In genomic region chr1:247448107-247448778, GRCh38 we compare ENCODE assay signal across 9 cellular contexts. TPM values are rescaled to one million over a fixed set of nuclear protein-coding genes. Genes with fewer than 3 reads are reported as not detected.
A peak's percentile ranks its signal among the peaks of the same experiment; 100 is the strongest.
DNase-seq lines count a peak whose midpoint lies in the region; ATAC-seq and TF ChIP-seq lines count a peak whose summit lies in the region.
"Had no signal": no experiment of that assay in that cellular context is flagged by ENCODE, and none has a peak within 500 bp of the region (broad histone marks: within the 10 kb centered on the region; RNA-seq: fewer than 3 reads in every experiment).

No MANE protein-coding gene starts in this region.

- intact Hi-C loops in CD4-positive, alpha-beta T cell (cut with DNase I, micrococcal nuclease) = no loop called here

- H3K79me2 ChIP-seq in fibroblast of lung (ENCODE audit: control insufficient read depth, insufficient read depth, low read length) = no peaks in the 10 kb centered on the region

- H3K36me3 ChIP-seq in fibroblast of lung (ENCODE audit: control insufficient read depth, insufficient read depth, low read length) = no peaks in the 10 kb centered on the region

- peak overlapping the region; percentile 8 for H3K9ac ChIP-seq in fibroblast of lung (ENCODE audit: insufficient read depth, low read length)

- H3K4me1 Mint-ChIP-seq in CD4-positive, alpha-beta T cell (ENCODE audit: low read depth) = peaks cover 7% of the 10 kb centered on the region
- peaks cover 11% of the 10 kb centered on the region for H3K4me1 Mint-ChIP-seq in WTC11

- H3K27ac Mint-ChIP-seq in CD4-positive, alpha-beta T cell = no peak overlapping the region
- peak overlapping the region; percentile 67; the same call in 1 of the 2 replicates for H3K27ac Mint-ChIP-seq in WTC11

- no peak for TF ChIP-seq CTCF in CD4-positive, alpha-beta T cell (IDR thresholded peaks at IDR 0.05)
- TF ChIP-seq CTCF in WTC11 (IDR thresholded peaks at IDR 0.05) (no peak), fibroblast of lung (conservative IDR thresholded peaks at IDR 0.05 in 1 of 2, IDR thresholded peaks at IDR 0.05 in 1 of 2; ENCODE audit: low read depth in 1 of 2, low read length in 2 of 2) (peak in 1 of 2 donors; percentile 5)

- no peak overlapping the region for H3K27ac ChIP-seq in CD4-positive, alpha-beta T cell (ENCODE audit: low read depth, low read length)
- H3K27ac ChIP-seq in fibroblast of lung (ENCODE audit: insufficient read depth, low read length) (no peak overlapping the region), substantia nigra (ENCODE audit: low read depth, low read length, poor library complexity, severe bottlenecking) (peak overlapping the region; percentile 23)
- H3K27ac ChIP-seq: HL-60 had no signal

- POLR2A ChIA-PET in CD4-positive, alpha-beta T cell (lab: Charles Lee) = interaction anchor here (0.8 kb wide), 2 partner anchors 32 to 58 kb away, joined by 3 read pairs; partner anchors contain the start of gene NLRP3
- POLR2A ChIA-PET in WTC11 (lab: Charles Lee) = interaction anchor here (0.9 to 1.0 kb wide), 2 partner anchors 58 to 75 kb away, joined by 3 read pairs; no protein-coding TSS in a partner anchor

- ATAC-seq in CD4-positive, alpha-beta T cell (ENCODE audit: poor library complexity) = no peak
- ATAC-seq in WTC11 (peak; percentile 95), HG03097 (IDR thresholded peaks at IDR 0.05; ENCODE audit: low FRiP score, unreplicated experiment) (no peak), GM18502 (IDR thresholded peaks at IDR 0.05; ENCODE audit: poor library complexity, unreplicated experiment) (no peak)

- H2AFZ ChIP-seq in fibroblast of lung (ENCODE audit: low read length) = peak overlapping the region; percentile 100

- peak in 7 of 10 experiments; percentile 10 to 47 (median 22) for DNase-seq in CD4-positive, alpha-beta T cell
- DNase-seq in HT-29 (ENCODE audit: low spot score) (peak; percentile 58), WTC11 (ENCODE audit: low spot score) (peak; percentile 74), fibroblast of lung (ENCODE audit: low read depth in 2 of 2) (peak; percentile 59 to 63), mucosa of gallbladder (ENCODE audit: low spot score) (peak; percentile 40), substantia nigra (lab: John Stamatoyannopoulos, UW) (peak in 33 of 49 donors; percentile 3 to 61 (median 26))

- no peaks in the 10 kb centered on the region for H3K27me3 Mint-ChIP-seq in CD4-positive, alpha-beta T cell
- H3K27me3 Mint-ChIP-seq in WTC11 (ENCODE audit: low read depth) = peaks cover 10% of the 10 kb centered on the region

- H4K20me1 ChIP-seq in fibroblast of lung (ENCODE audit: control insufficient read depth, extremely low read depth, insufficient read depth, low read length) = no peaks in the 10 kb centered on the region

- H3K4me3 Mint-ChIP-seq in CD4-positive, alpha-beta T cell = no peak overlapping the region
- peak overlapping the region; percentile 71 for H3K4me3 Mint-ChIP-seq in WTC11

- H3K4me2 ChIP-seq in fibroblast of lung (ENCODE audit: extremely low read depth, insufficient read depth, low read length) = peak overlapping the region; percentile 93

- peak overlapping the region; percentile 45 to 62 (median 60) for H3K4me3 ChIP-seq in fibroblast of lung (replicated peaks in 1 of 4; ENCODE audit: control extremely low read depth in 1 of 4, insufficient read depth in 1 of 4, low read depth in 3 of 4, low read length in 4 of 4)

- H3K27me3 ChIP-seq in CD4-positive, alpha-beta T cell (ENCODE audit: control insufficient read depth, insufficient read depth, low read length) = no peaks in the 10 kb centered on the region
- H3K27me3 ChIP-seq in fibroblast of lung (ENCODE audit: control insufficient read depth, insufficient read depth, low read length) = no peaks in the 10 kb centered on the region

- peaks cover 62% of the 10 kb centered on the region for H3K36me3 Mint-ChIP-seq in CD4-positive, alpha-beta T cell (ENCODE audit: low read depth)
- H3K36me3 Mint-ChIP-seq in WTC11 = no peaks in the 10 kb centered on the region; the same call in 1 of the 2 replicates

- CTCF ChIA-PET in CD4-positive, alpha-beta T cell (lab: Charles Lee) = no interaction called here
- CTCF ChIA-PET in WTC11 (lab: Charles Lee) = interaction anchor here (0.5 to 3.4 kb wide), 7 partner anchors 9 to 344 kb away, joined by 3 to 23 read pairs (median 4); partner anchors contain the start of gene ZNF669

- H3K4me1 ChIP-seq in fibroblast of lung (ENCODE audit: control insufficient read depth, extremely low read depth, insufficient read depth, low read length) = no peaks in the 10 kb centered on the region

- no peaks in the 10 kb centered on the region for H3K9me3 Mint-ChIP-seq in CD4-positive, alpha-beta T cell
- peaks cover 7% of the 10 kb centered on the region; the same call in 1 of the 2 replicates for H3K9me3 Mint-ChIP-seq in WTC11

- H3K9me3 ChIP-seq in CD4-positive, alpha-beta T cell (ENCODE audit: control insufficient read depth, low read length) = no peaks in the 10 kb centered on the region
- H3K9me3 ChIP-seq in fibroblast of lung (ENCODE audit: control insufficient read depth, insufficient read depth, low read depth, low read length) = no peaks in the 10 kb centered on the region

TF ChIP-seq in WTC11, 78 proteins besides CTCF, POLR2A, EP300 and RAD21:
- TF ChIP-seq PRRX2 (CRISPR knock-in tag; IDR thresholded peaks at IDR 0.05) = no peak
- no peak for TF ChIP-seq EMX1 (CRISPR knock-in tag; IDR thresholded peaks at IDR 0.05)

RNA-seq across cellular contexts. Expression of gene OR2B11, which starts 9.7 kb away (rescaled TPM):
- total RNA-seq in CD4-positive, alpha-beta T cell = not detected
- not detected in 2 replicates for total RNA-seq in HT-29 (2014; rRNA removed; shearing (Covaris generic))
- total RNA-seq in WTC11 (2021) (not detected in 3 replicates), fibroblast of lung (not detected in 2 replicates), mucosa of gallbladder (not detected)
- not detected in 2 replicates for polyA plus RNA-seq in fibroblast of lung
- polyA plus RNA-seq in fibroblast of lung (2012) = not detected in 2 replicates
- polyA minus RNA-seq in fibroblast of lung (ENCODE audit: low replicate concordance) = not detected in 2 replicates

RNA-seq across cellular contexts. Expression of gene NLRP3, which starts 32.3 kb away (rescaled TPM):
- 1 to 10 TPM; 7.8 to 8.5 TPM for total RNA-seq in CD4-positive, alpha-beta T cell
- total RNA-seq in HT-29 (2014; rRNA removed; shearing (Covaris generic)) = 0.70 and 0.71 TPM in 2 replicates
- total RNA-seq in WTC11 (2021) = 0.11 to 0.25 TPM (median 0.11 TPM) in 3 replicates
- total RNA-seq in fibroblast of lung = under 0.01 TPM in 1 of 2 replicates, not detected in the other
- 0.07 and 0.08 TPM in 2 replicates for polyA plus RNA-seq in fibroblast of lung
- polyA plus RNA-seq in fibroblast of lung (2012) = 0.08 TPM in 1 of 2 replicates, not detected in the other
- not detected in 2 replicates for polyA minus RNA-seq in fibroblast of lung (ENCODE audit: low replicate concordance)
- 5.6 TPM for total RNA-seq in mucosa of gallbladder

Comparison
In these comparisons a context has a peak if more than half of its experiments do, and no peak if none do; other contexts are left out.
1. DNase-seq: peak in every context shown above with its lines; median percentile 74 in WTC11; 61 in fibroblast of lung; 58 in HT-29; 40 in mucosa of gallbladder; 26 in substantia nigra; 22 in CD4-positive, alpha-beta T cell.